11 cellular contexts compared by ENCODE assay signal in genomic region chr2:25098558-25099486, GRCh38. TPM values are rescaled to one million over a fixed set of nuclear protein-coding genes. Genes with fewer than 3 reads are reported as not detected.
DNase-seq lines count a peak whose midpoint lies in the region; TF ChIP-seq lines count a peak whose summit lies in the region.
"Had no signal": no experiment of that assay in that cellular context is flagged by ENCODE, and none has a peak within 500 bp of the region (broad histone marks: within the 10 kb centered on the region; RNA-seq: fewer than 3 reads in every experiment).

No MANE protein-coding gene starts in this region.

- H3K4me3 Mint-ChIP-seq in HFFc6 = no peak overlapping the region
- H3K4me3 Mint-ChIP-seq in Caco-2 (ENCODE audit: unreplicated experiment) = no peak overlapping the region
- H3K4me3 Mint-ChIP-seq: activated T-cell treated with anti-CD3 and anti-CD28 coated beads, Interleukin-2, amount 50 U/mL, for 72 hours had no signal

- CTCF ChIA-PET in Caco-2 (lab: Charles Lee) = interaction anchor here (0.6 to 0.7 kb wide), 2 partner anchors 57 to 283 kb away, joined by 4 to 5 read pairs; partner anchors contain the start of gene EFR3B

- H4K20me1 ChIP-seq in smooth muscle cell (ENCODE audit: low read depth) = no peaks in the 10 kb centered on the region

- H3K9me3 ChIP-seq in smooth muscle cell (replicated peaks; ENCODE audit: low read depth) = no peaks in the 10 kb centered on the region
- no peaks in the 10 kb centered on the region for H3K9me3 ChIP-seq in Caco-2

- H3K79me2 ChIP-seq in smooth muscle cell (ENCODE audit: low read depth) = no peaks in the 10 kb centered on the region

- no peak overlapping the region for H3K27ac Mint-ChIP-seq in HFFc6
- no peak overlapping the region for H3K27ac Mint-ChIP-seq in Caco-2 (ENCODE audit: unreplicated experiment)
- H3K27ac Mint-ChIP-seq: activated T-cell treated with anti-CD3 and anti-CD28 coated beads, Interleukin-2, amount 50 U/mL, for 72 hours had no signal

- no peaks in the 10 kb centered on the region for H3F3A ChIP-seq in smooth muscle cell (ENCODE audit: low read depth)

- H3K4me1 ChIP-seq in smooth muscle cell (ENCODE audit: low read depth) = peaks cover 4% of the 10 kb centered on the region
- no peaks in the 10 kb centered on the region for H3K4me1 ChIP-seq in Caco-2

- no peak overlapping the region for H3K9ac ChIP-seq in smooth muscle cell (ENCODE audit: low read depth)

- H3K27me3 Mint-ChIP-seq in HFFc6 (ENCODE audit: insufficient read depth) = peaks cover 7% of the 10 kb centered on the region
- H3K27me3 Mint-ChIP-seq in Caco-2 (ENCODE audit: insufficient read depth, unreplicated experiment) = no peaks in the 10 kb centered on the region

- intact Hi-C loops in Caco-2 (cut with micrococcal nuclease; ENCODE audit: unreplicated experiment) = no loop called here

- H3K27ac ChIP-seq in cingulate gyrus (ENCODE audit: low read depth, low read length) (peak overlapping the region; percentile 76), layer of hippocampus (ENCODE audit: low read depth, low read length) (peak overlapping the region; percentile 43), smooth muscle cell (ENCODE audit: low read depth) (peak overlapping the region; percentile 11)

- H3K36me3 ChIP-seq in smooth muscle cell (ENCODE audit: low read depth) (no peaks in the 10 kb centered on the region), Caco-2 (ENCODE audit: control insufficient read depth, insufficient read depth, low read length) (no peaks in the 10 kb centered on the region)

- H3K9me3 Mint-ChIP-seq in HFFc6 = no peaks in the 10 kb centered on the region
- no peaks in the 10 kb centered on the region for H3K9me3 Mint-ChIP-seq in Caco-2 (ENCODE audit: unreplicated experiment)

- DNase-seq in HFFc6 (peak; percentile 27), smooth muscle cell (lab: John Stamatoyannopoulos, UW; ENCODE audit: unreplicated experiment) (no peak), Caco-2 (no peak), retina (no peak), GF-D8 (lab: John Stamatoyannopoulos, UW) (no peak), NCI-H774 (lab: John Stamatoyannopoulos, UW) (no peak)
- DNase-seq: activated T-cell treated with anti-CD3 and anti-CD28 coated beads, Interleukin-2, amount 50 U/mL, for 72 hours; NCI-H510A treated with DMSO at 0.1 percent for 48 hours; stimulated activated CD4-positive, alpha-beta T cell treated with anti-CD3 and anti-CD28 coated beads, Interleukin-2, amount 100 ng/mL, for 24 hours had no signal

- H3K4me1 Mint-ChIP-seq in HFFc6 (ENCODE audit: low read depth) (peaks cover 18% of the 10 kb centered on the region), Caco-2 (ENCODE audit: low read depth, unreplicated experiment) (no peaks in the 10 kb centered on the region)

- H3K36me3 Mint-ChIP-seq in HFFc6 (ENCODE audit: low read depth) (no peaks in the 10 kb centered on the region), Caco-2 (ENCODE audit: insufficient read depth, unreplicated experiment) (peaks cover 5% of the 10 kb centered on the region)

- H2AFZ ChIP-seq in smooth muscle cell (ENCODE audit: low read depth) = no peak overlapping the region

- no TSS peak for BruUV-seq in Caco-2 (replicated peaks; lab: Mats Ljungman, UMichigan)

- 49% methylated on average over 8 of the region's 8 CpGs for WGBS in smooth muscle cell (ENCODE audit: low lambda C conversion rate)

- POLR2A ChIA-PET in Caco-2 (lab: Charles Lee) = no interaction called here

- H3K4me2 ChIP-seq in smooth muscle cell = no peak overlapping the region

- TF ChIP-seq CTCF in HFFc6 (IDR thresholded peaks at IDR 0.05) = no peak
- no peak for TF ChIP-seq CTCF in smooth muscle cell (IDR thresholded peaks at IDR 0.05; ENCODE audit: borderline replicate concordance, insufficient read depth, poor library complexity, severe bottlenecking)
- TF ChIP-seq CTCF in Caco-2 (IDR thresholded peaks at IDR 0.05; ENCODE audit: insufficient read depth in 1 of 2, low read depth in 1 of 2, low read length in 1 of 2, severe bottlenecking in 1 of 2, unreplicated experiment in 1 of 2) = no peak

- H3K27me3 ChIP-seq in layer of hippocampus (ENCODE audit: control insufficient read depth, insufficient read depth, low read length) (no peaks in the 10 kb centered on the region), smooth muscle cell (ENCODE audit: low read depth) (no peaks in the 10 kb centered on the region), Caco-2 (replicated peaks; ENCODE audit: control insufficient read depth, insufficient read depth, low read length) (no peaks in the 10 kb centered on the region)

- H3K4me3 ChIP-seq in smooth muscle cell = no peak overlapping the region
- no peak overlapping the region for H3K4me3 ChIP-seq in Caco-2 (ENCODE audit: low read depth, low read length)

RNA-seq across cellular contexts. Expression of gene EFR3B, which starts 56.9 kb away (rescaled TPM):
- total RNA-seq in HFFc6 (2021; fragmentation: NEBNext Ultra II Directional; extraction: Animal tissue kit (Norgen Biotek cat#: 25700)) = under 1 TPM; 0.17 to 0.54 (median 0.33) TPM
- 4.1 and 5.2 TPM in 2 replicates for total RNA-seq in smooth muscle cell
- 3.5 and 4.0 TPM in 2 replicates for polyA plus RNA-seq in smooth muscle cell
- 14.5 and 19.1 TPM in 2 replicates for total RNA-seq in Caco-2 (2022)

Comparison
In these comparisons a context has a peak if more than half of its experiments do, and no peak if none do; other contexts are left out.
1. H3K27ac ChIP-seq: peak in every context shown above with its lines; median percentile 76 in cingulate gyrus; 43 in layer of hippocampus; 11 in smooth muscle cell.